ENCODE assay signal across 16 cellular contexts in genomic region chr4:22672944-22673343, GRCh38. TPM values are rescaled to one million over a fixed set of nuclear protein-coding genes. Genes with fewer than 3 reads are reported as not detected.
"Had no signal": no experiment of that assay in that cellular context is flagged by ENCODE, and none has a peak within 500 bp of the region (broad histone marks: within the 10 kb centered on the region; RNA-seq: fewer than 3 reads in every experiment).

No MANE protein-coding gene starts in this region.

- H3K27ac ChIP-seq: adrenal gland, gastrocnemius medialis, heart left ventricle, neural progenitor cell, parathyroid adenoma, tibial nerve had no signal

- H3K36me3 Mint-ChIP-seq: activated CD8-positive, alpha-beta memory T cell treated with anti-CD3 and anti-CD28 coated beads, Interleukin-2, amount 10 ng/mL, durations not matched to agents 7 days and 5 days; immature natural killer cell; neural progenitor cell; stimulated activated effector memory CD8-positive, alpha-beta T cell treated with anti-CD3 and anti-CD28 coated beads, Interleukin-12 subunit alpha, Interleukin-12 subunit beta, amount 100 ng/mL, for 72 hours had no signal

- H3K4me1 ChIP-seq: gastrocnemius medialis, neural progenitor cell, parathyroid adenoma had no signal

- H3K4me3 ChIP-seq: adrenal gland, gastrocnemius medialis, heart left ventricle, neural progenitor cell, tibial nerve had no signal

- H3K9me3 ChIP-seq: adrenal gland, gastrocnemius medialis, heart left ventricle, tibial nerve had no signal

- H3K4me1 Mint-ChIP-seq: neural progenitor cell; stimulated activated effector memory CD8-positive, alpha-beta T cell treated with anti-CD3 and anti-CD28 coated beads, Interleukin-12 subunit alpha, Interleukin-12 subunit beta, amount 100 ng/mL, for 72 hours had no signal

- H3K27me3 ChIP-seq: adrenal gland, gastrocnemius medialis, neural progenitor cell, tibial nerve had no signal

- H3K36me3 ChIP-seq: adrenal gland, gastrocnemius medialis, heart left ventricle, neural progenitor cell, tibial nerve had no signal

- H3K27me3 Mint-ChIP-seq: activated CD8-positive, alpha-beta memory T cell treated with anti-CD3 and anti-CD28 coated beads, Interleukin-2, amount 10 ng/mL, durations not matched to agents 7 days and 5 days had no signal

- H3K27ac Mint-ChIP-seq: activated CD8-positive, alpha-beta memory T cell treated with anti-CD3 and anti-CD28 coated beads, Interleukin-2, amount 10 ng/mL, durations not matched to agents 7 days and 5 days; immature natural killer cell; neural progenitor cell; stimulated activated effector memory CD8-positive, alpha-beta T cell treated with anti-CD3 and anti-CD28 coated beads, Interleukin-12 subunit alpha, Interleukin-12 subunit beta, amount 100 ng/mL, for 72 hours had no signal

- H3K4me3 Mint-ChIP-seq: activated CD8-positive, alpha-beta memory T cell treated with anti-CD3 and anti-CD28 coated beads, Interleukin-2, amount 10 ng/mL, durations not matched to agents 7 days and 5 days; neural progenitor cell; stimulated activated effector memory CD8-positive, alpha-beta T cell treated with anti-CD3 and anti-CD28 coated beads, Interleukin-12 subunit alpha, Interleukin-12 subunit beta, amount 100 ng/mL, for 72 hours had no signal

- H3K9me3 Mint-ChIP-seq: neural progenitor cell had no signal

- DNase-seq: activated CD4-positive, CD25-positive, alpha-beta regulatory T cell; activated CD8-positive, alpha-beta memory T cell treated with anti-CD3 and anti-CD28 coated beads, Interleukin-2, amount 10 ng/mL, durations not matched to agents 7 days and 5 days; activated gamma-delta T cell; activated T-cell treated with anti-CD3 and anti-CD28 coated beads, Interleukin-2, amount 50 U/mL, for 48 hours; adrenal gland; erythroblast; gastrocnemius medialis; heart left ventricle; immature natural killer cell; mesenchymal stem cell; stimulated activated CD4-positive, alpha-beta T cell treated with anti-CD3 and anti-CD28 coated beads, Interleukin-2, amount 100 ng/mL, for 24 hours had no signal

- ATAC-seq: activated CD8-positive, alpha-beta memory T cell treated with anti-CD3 and anti-CD28 coated beads, Interleukin-2, amount 10 ng/mL, durations not matched to agents 7 days and 5 days; gastrocnemius medialis; heart left ventricle; stimulated activated effector memory CD8-positive, alpha-beta T cell treated with anti-CD3 and anti-CD28 coated beads, Interleukin-12 subunit alpha, Interleukin-12 subunit beta, amount 100 ng/mL, for 72 hours had no signal

RNA-seq across cellular contexts. Expression of gene GBA3, which starts 19.8 kb away (rescaled TPM):
- total RNA-seq: activated CD8-positive, alpha-beta memory T cell treated with anti-CD3 and anti-CD28 coated beads, Interleukin-2, amount 10 ng/mL, durations not matched to agents 7 days and 5 days; T-helper 2 cell treated with Interferon-gamma antibody and Interleukin-4, amounts not matched to agents 100 ng/mL and 5 ng/mL, for 36 hours; tibial nerve had no signal
- polyA plus RNA-seq: heart left ventricle, immature natural killer cell had no signal
